In the genomic region with DNA sequence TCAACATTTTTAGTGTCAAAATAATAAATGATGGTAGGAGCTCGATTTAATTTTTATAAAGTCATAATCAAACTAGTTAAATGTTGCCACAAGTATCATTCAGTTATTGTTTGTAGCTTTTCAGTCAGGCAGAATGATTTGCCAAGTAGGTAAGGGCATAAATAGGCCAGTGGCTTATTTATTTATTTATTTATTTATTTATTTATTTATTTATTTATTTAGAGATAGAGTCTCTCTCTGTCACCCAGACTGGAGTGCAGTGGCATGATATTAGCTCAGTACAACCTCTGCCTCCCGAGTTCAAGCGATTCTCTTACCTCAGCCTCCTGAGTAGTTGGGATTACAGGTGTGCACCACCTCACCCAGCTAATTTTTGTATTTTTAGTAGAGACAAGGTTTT, we compare ENCODE assay signal across 1 cellular context.
TF ChIP-seq lines count a peak whose summit lies in the region.

No MANE protein-coding gene starts in this region.

TF ChIP-seq in HEK293, 187 proteins besides CTCF, POLR2A, EP300 and RAD21 (continued from another document):
- TF ChIP-seq ZBTB11 (tag by site-specific recombination; conservative IDR thresholded peaks at IDR 0.05; ENCODE audit: low read depth) = peak; percentile 67
- TF ChIP-seq ZNF202 (tag by site-specific recombination; IDR thresholded peaks at IDR 0.05; ENCODE audit: borderline replicate concordance) = peak; percentile 40; the same call in 1 of the 2 replicates
- peak; percentile 15; the same call in 1 of the 2 replicates for TF ChIP-seq ZNF140 (tag by site-specific recombination; IDR thresholded peaks at IDR 0.05)
- 0 out of 2 replicates have a peak, but pooled peaks have one; percentile 39 for TF ChIP-seq ZNF664 (tag by site-specific recombination; IDR thresholded peaks at IDR 0.05)
- peak; percentile 72 for TF ChIP-seq ZBTB8A (tag by site-specific recombination; IDR thresholded peaks at IDR 0.05)
- TF ChIP-seq REST (tag by site-specific recombination; IDR thresholded peaks at IDR 0.05) = peak; percentile 69
- peak; percentile 74 for TF ChIP-seq ZNF558 (tag by site-specific recombination; IDR thresholded peaks at IDR 0.05)
